Comparison of ENCODE assay signal across 8 cellular contexts in the genomic region with DNA sequence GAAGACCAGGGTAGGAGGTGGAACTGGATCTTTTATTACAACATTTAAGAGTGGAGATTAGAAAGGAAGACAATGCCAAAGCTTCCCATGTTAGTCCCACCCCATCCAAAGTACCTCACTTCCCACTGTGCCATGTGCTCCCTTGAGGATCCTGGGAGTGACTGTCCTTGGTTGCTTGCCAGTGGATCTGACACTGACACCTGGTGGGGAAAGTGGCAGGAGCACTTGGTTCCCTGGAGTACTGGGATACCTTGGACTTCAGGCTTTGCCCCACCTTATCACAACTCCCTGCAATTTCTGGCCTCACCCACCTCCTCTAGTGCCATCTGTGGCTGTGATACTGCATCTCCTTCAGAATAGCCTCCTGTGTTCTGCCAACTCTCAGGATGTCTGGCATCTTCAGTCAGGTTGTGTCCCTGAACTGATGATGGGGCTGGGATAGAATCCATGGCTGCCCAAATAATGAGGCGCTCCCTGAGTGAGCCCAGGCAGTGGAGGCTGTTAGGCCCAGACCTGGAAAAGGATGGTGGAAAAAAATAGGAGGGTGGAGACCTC.
DNase-seq lines count a peak whose midpoint lies in the region; ATAC-seq and TF ChIP-seq lines count a peak whose summit lies in the region.

No MANE protein-coding gene starts in this region.

- TF ChIP-seq CTCF in GM13977 (IDR thresholded peaks at IDR 0.05; ENCODE audit: extremely low read depth, insufficient read depth, missing control alignments), result peak; percentile 28

- peaks cover 22% of the 10 kb centered on the region for H3K4me1 Mint-ChIP-seq in central memory CD8-positive, alpha-beta T cell
- H3K4me1 Mint-ChIP-seq in memory B cell, result peaks cover 13% of the 10 kb centered on the region

- DNase-seq in AG08395 (ENCODE audit: low spot score), result peak; percentile 38
- no peak for DNase-seq in GM13977 (ENCODE audit: low spot score)
- DNase-seq in NCI-H526 treated with DMSO at 0.1 percent for 48 hours (lab: John Stamatoyannopoulos, UW), result peak; percentile 65
- no peak for DNase-seq in central memory CD8-positive, alpha-beta T cell (ENCODE audit: low spot score in 2 of 2)
- no peak for DNase-seq in memory B cell (ENCODE audit: low spot score in 2 of 2)
- DNase-seq in GF-D8 (lab: John Stamatoyannopoulos, UW), result no peak
- DNase-seq in HEK293T (ENCODE audit: extremely low spot score), result no peak

- no peak overlapping the region for H3K27ac Mint-ChIP-seq in central memory CD8-positive, alpha-beta T cell (ENCODE audit: low read depth)
- H3K27ac Mint-ChIP-seq in memory B cell, result peak overlapping the region; percentile 90

- ATAC-seq in central memory CD8-positive, alpha-beta T cell (replicated peaks; ENCODE audit: extremely low read depth, poor library complexity, severe bottlenecking), result no peak
- ATAC-seq in memory B cell (ENCODE audit: low read depth), result no peak
- ATAC-seq in GM21515 (IDR thresholded peaks at IDR 0.05; ENCODE audit: unreplicated experiment), result no peak

- no peaks in the 10 kb centered on the region for H3K9me3 Mint-ChIP-seq in central memory CD8-positive, alpha-beta T cell
- H3K9me3 Mint-ChIP-seq in memory B cell, result no peaks in the 10 kb centered on the region

- peaks cover 46% of the 10 kb centered on the region for H3K36me3 Mint-ChIP-seq in central memory CD8-positive, alpha-beta T cell (ENCODE audit: insufficient read depth)
- peaks cover 16% of the 10 kb centered on the region for H3K36me3 Mint-ChIP-seq in memory B cell

- no peaks in the 10 kb centered on the region for H3K27me3 Mint-ChIP-seq in central memory CD8-positive, alpha-beta T cell
- H3K27me3 Mint-ChIP-seq in memory B cell, result no peaks in the 10 kb centered on the region

- POLR2A ChIA-PET in HEK293T (lab: Yijun Ruan, JAX), result interaction anchor here (1.3 to 3.0 kb wide), 3 partner anchors 15 to 266 kb away, joined by 3 to 33 read pairs (median 11); a partner anchor contains a TSS

- H3K4me3 Mint-ChIP-seq in central memory CD8-positive, alpha-beta T cell, result peak overlapping the region; percentile 92
- peak overlapping the region; percentile 93 for H3K4me3 Mint-ChIP-seq in memory B cell

- CTCF ChIA-PET in HEK293T (lab: Yijun Ruan, JAX), result interaction anchor here (0.6 to 1.4 kb wide), 3 partner anchors 21 to 248 kb away, joined by 3 to 7 read pairs (median 4); a partner anchor contains a TSS

- in situ Hi-C loops in GM13977 (cut with MboI; ENCODE audit: low pct_unique_long_range_greater_than_20kb, low sequenced_read_pairs, unreplicated experiment), result no loop called here

TF ChIP-seq in HEK293T, 16 proteins besides CTCF, POLR2A, EP300 and RAD21:
- TF ChIP-seq FOXK2 (IDR thresholded peaks at IDR 0.05) (no peak), NFRKB (IDR thresholded peaks at IDR 0.05) (no peak), TARDBP (IDR thresholded peaks at IDR 0.05) (no peak), SP1 (IDR thresholded peaks at IDR 0.05) (no peak)
- TF ChIP-seq, protein P1, sequence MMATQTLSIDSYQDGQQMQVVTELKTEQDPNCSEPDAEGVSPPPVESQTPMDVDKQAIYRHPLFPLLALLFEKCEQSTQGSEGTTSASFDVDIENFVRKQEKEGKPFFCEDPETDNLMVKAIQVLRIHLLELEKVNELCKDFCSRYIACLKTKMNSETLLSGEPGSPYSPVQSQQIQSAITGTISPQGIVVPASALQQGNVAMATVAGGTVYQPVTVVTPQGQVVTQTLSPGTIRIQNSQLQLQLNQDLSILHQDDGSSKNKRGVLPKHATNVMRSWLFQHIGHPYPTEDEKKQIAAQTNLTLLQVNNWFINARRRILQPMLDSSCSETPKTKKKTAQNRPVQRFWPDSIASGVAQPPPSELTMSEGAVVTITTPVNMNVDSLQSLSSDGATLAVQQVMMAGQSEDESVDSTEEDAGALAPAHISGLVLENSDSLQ (IDR thresholded peaks at IDR 0.05), result no peak

Comparison
In these comparisons a context has a peak if more than half of its experiments do, and no peak if none do; other contexts are left out.
1. DNase-seq: peak in AG08395 (single experiment) and NCI-H526 treated with DMSO at 0.1 percent for 48 hours (single experiment); none in GM13977 (single experiment), central memory CD8-positive, alpha-beta T cell (0 of 2), memory B cell (0 of 2), GF-D8 (single experiment) and HEK293T (single experiment).